In genomic region chr22:32926600-32926999, GRCh38 we compare ENCODE assay signal across 8 cellular contexts.
A peak's percentile ranks its signal among the peaks of the same experiment; 100 is the strongest.
DNase-seq lines count a peak whose midpoint lies in the region; ATAC-seq and TF ChIP-seq lines count a peak whose summit lies in the region.

No MANE protein-coding gene starts in this region.

- in situ Hi-C loops in KBM-7 (cut with MboI; ENCODE audit: low pct_unique_long_range_greater_than_20kb, low sequenced_read_pairs) (no loop called here), astrocyte of the spinal cord (cut with HindIII; ENCODE audit: low sequenced_read_pairs) (no loop called here)

- no peak overlapping the region for H3K4me3 Mint-ChIP-seq in natural killer cell treated with Interleukin-12 subunit alpha and Interleukin-12 subunit beta and Interleukin-15 and Interleukin-18, amount 100 ng/mL, for 72 hours

- H3K27ac Mint-ChIP-seq in natural killer cell treated with Interleukin-12 subunit alpha and Interleukin-12 subunit beta and Interleukin-15 and Interleukin-18, amount 100 ng/mL, for 72 hours = no peak overlapping the region

- peaks cover 4 to 14% of the 10 kb centered on the region in 2 donors for H3K27me3 Mint-ChIP-seq in natural killer cell treated with Interleukin-12 subunit alpha and Interleukin-12 subunit beta and Interleukin-15 and Interleukin-18, amount 100 ng/mL, for 72 hours

- H3K4me3 ChIP-seq in astrocyte of the spinal cord (ENCODE audit: low read depth, low read length) = no peak overlapping the region

- no peak for ATAC-seq in GM18519 (IDR thresholded peaks at IDR 0.05; ENCODE audit: low FRiP score, unreplicated experiment)
- no peak for ATAC-seq in natural killer cell treated with Interleukin-12 subunit alpha and Interleukin-12 subunit beta and Interleukin-15 and Interleukin-18, amount 100 ng/mL, for 72 hours

- peak; percentile 66 for TF ChIP-seq CTCF in astrocyte of the spinal cord (IDR thresholded peaks at IDR 0.05; ENCODE audit: low read depth, low read length)

- no peaks in the 10 kb centered on the region for H3K4me1 Mint-ChIP-seq in natural killer cell treated with Interleukin-12 subunit alpha and Interleukin-12 subunit beta and Interleukin-15 and Interleukin-18, amount 100 ng/mL, for 72 hours (ENCODE audit: low read depth in 2 of 2)

- peak; percentile 45 for DNase-seq in D341Med (ENCODE audit: low spot score)
- DNase-seq in KBM-7 = peak; percentile 29
- DNase-seq in astrocyte of the spinal cord (ENCODE audit: low read depth, low spot score) = peak; percentile 9
- DNase-seq in lung microvascular endothelial cell (ENCODE audit: low read depth in 2 of 2) = peak; percentile 36 to 61
- no peak for DNase-seq in natural killer cell treated with Interleukin-12 subunit alpha and Interleukin-12 subunit beta and Interleukin-15 and Interleukin-18, amount 100 ng/mL, for 72 hours (ENCODE audit: low spot score)
- no peak for DNase-seq in NK-92 treated with Interleukin-12 subunit alpha and Interleukin-12 subunit beta, amount 100 ng/mL, for 24 hours (lab: John Stamatoyannopoulos, UW)
- no peak for DNase-seq in NCI-H2107 (lab: John Stamatoyannopoulos, UW)

- no peaks in the 10 kb centered on the region for H3K36me3 Mint-ChIP-seq in natural killer cell treated with Interleukin-12 subunit alpha and Interleukin-12 subunit beta and Interleukin-15 and Interleukin-18, amount 100 ng/mL, for 72 hours

- H3K9me3 Mint-ChIP-seq in natural killer cell treated with Interleukin-12 subunit alpha and Interleukin-12 subunit beta and Interleukin-15 and Interleukin-18, amount 100 ng/mL, for 72 hours = no peaks in the 10 kb centered on the region

Comparison
In these comparisons a context has a peak if more than half of its experiments do, and no peak if none do; other contexts are left out.
1. DNase-seq: peak in D341Med (single experiment), KBM-7 (single experiment), astrocyte of the spinal cord (single experiment) and lung microvascular endothelial cell (2 of 2); none in natural killer cell treated with Interleukin-12 subunit alpha and Interleukin-12 subunit beta and Interleukin-15 and Interleukin-18, amount 100 ng/mL, for 72 hours (single experiment), NK-92 treated with Interleukin-12 subunit alpha and Interleukin-12 subunit beta, amount 100 ng/mL, for 24 hours (single experiment) and NCI-H2107 (single experiment).